In the genomic region with DNA sequence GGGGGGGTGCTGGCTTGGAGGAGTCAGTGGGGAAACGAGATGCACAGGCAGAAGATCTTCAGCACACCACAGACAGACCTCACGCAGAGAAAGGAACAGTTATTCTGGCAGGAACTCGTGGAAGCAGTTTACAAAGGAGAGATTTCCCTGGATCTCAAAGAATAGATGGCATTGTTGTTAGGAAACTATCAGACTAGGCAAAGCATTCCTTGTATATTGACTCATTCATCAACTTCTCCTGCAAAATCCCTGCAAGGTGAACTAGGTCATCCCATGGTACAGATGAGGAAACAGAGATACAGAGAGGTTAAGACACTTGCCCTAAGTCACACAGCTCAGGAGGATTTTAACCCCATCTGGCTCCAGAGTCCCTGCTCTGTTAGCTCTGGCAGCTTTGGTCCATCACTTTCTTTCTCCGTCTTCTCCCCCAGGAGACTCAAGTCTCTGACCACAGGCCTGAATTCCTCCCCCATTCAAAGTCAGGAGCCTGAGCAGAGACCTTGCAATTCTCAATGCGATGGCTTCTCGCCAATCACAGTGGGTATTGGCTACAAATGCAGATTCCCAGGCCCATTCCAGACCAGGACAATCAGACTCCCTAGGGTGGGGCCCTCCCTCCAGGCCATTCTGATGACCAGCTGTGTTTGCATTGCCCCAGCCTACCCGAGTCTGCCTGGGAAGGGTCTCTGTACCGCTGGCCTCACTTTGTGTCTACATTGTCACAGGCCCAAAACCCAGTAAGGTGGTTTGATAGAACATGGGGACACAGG, we compare ENCODE assay signal across 2 cellular contexts.
TF ChIP-seq lines count a peak whose summit lies in the region.

No MANE protein-coding gene starts in this region.

TF ChIP-seq in K562, 482 proteins besides CTCF, POLR2A, EP300 and RAD21:
- TF ChIP-seq TCF7 (IDR thresholded peaks at IDR 0.05; ENCODE audit: borderline replicate concordance) (no peak), SREBF1 (IDR thresholded peaks at IDR 0.05; ENCODE audit: borderline replicate concordance, low read depth, low read length) (no peak), RBM25 (IDR thresholded peaks at IDR 0.05; ENCODE audit: low read depth, low read length, severe bottlenecking) (peak; percentile 92), ZNF57 (CRISPR knock-in tag; IDR thresholded peaks at IDR 0.05) (no peak), BCOR (IDR thresholded peaks at IDR 0.05) (peak; percentile 31; the same call in 1 of the 2 replicates), SMARCA5 (IDR thresholded peaks at IDR 0.05) (peak; percentile 21; the same call in 1 of the 2 replicates), ADNP (tag; IDR thresholded peaks at IDR 0.05) (0 out of 2 replicates have a peak, but pooled peaks have one; percentile 28), ZFP36 (IDR thresholded peaks at IDR 0.05; ENCODE audit: low read depth, low read length, partially characterized antibody) (peak; percentile 77)
- TF ChIP-seq, protein P1, sequence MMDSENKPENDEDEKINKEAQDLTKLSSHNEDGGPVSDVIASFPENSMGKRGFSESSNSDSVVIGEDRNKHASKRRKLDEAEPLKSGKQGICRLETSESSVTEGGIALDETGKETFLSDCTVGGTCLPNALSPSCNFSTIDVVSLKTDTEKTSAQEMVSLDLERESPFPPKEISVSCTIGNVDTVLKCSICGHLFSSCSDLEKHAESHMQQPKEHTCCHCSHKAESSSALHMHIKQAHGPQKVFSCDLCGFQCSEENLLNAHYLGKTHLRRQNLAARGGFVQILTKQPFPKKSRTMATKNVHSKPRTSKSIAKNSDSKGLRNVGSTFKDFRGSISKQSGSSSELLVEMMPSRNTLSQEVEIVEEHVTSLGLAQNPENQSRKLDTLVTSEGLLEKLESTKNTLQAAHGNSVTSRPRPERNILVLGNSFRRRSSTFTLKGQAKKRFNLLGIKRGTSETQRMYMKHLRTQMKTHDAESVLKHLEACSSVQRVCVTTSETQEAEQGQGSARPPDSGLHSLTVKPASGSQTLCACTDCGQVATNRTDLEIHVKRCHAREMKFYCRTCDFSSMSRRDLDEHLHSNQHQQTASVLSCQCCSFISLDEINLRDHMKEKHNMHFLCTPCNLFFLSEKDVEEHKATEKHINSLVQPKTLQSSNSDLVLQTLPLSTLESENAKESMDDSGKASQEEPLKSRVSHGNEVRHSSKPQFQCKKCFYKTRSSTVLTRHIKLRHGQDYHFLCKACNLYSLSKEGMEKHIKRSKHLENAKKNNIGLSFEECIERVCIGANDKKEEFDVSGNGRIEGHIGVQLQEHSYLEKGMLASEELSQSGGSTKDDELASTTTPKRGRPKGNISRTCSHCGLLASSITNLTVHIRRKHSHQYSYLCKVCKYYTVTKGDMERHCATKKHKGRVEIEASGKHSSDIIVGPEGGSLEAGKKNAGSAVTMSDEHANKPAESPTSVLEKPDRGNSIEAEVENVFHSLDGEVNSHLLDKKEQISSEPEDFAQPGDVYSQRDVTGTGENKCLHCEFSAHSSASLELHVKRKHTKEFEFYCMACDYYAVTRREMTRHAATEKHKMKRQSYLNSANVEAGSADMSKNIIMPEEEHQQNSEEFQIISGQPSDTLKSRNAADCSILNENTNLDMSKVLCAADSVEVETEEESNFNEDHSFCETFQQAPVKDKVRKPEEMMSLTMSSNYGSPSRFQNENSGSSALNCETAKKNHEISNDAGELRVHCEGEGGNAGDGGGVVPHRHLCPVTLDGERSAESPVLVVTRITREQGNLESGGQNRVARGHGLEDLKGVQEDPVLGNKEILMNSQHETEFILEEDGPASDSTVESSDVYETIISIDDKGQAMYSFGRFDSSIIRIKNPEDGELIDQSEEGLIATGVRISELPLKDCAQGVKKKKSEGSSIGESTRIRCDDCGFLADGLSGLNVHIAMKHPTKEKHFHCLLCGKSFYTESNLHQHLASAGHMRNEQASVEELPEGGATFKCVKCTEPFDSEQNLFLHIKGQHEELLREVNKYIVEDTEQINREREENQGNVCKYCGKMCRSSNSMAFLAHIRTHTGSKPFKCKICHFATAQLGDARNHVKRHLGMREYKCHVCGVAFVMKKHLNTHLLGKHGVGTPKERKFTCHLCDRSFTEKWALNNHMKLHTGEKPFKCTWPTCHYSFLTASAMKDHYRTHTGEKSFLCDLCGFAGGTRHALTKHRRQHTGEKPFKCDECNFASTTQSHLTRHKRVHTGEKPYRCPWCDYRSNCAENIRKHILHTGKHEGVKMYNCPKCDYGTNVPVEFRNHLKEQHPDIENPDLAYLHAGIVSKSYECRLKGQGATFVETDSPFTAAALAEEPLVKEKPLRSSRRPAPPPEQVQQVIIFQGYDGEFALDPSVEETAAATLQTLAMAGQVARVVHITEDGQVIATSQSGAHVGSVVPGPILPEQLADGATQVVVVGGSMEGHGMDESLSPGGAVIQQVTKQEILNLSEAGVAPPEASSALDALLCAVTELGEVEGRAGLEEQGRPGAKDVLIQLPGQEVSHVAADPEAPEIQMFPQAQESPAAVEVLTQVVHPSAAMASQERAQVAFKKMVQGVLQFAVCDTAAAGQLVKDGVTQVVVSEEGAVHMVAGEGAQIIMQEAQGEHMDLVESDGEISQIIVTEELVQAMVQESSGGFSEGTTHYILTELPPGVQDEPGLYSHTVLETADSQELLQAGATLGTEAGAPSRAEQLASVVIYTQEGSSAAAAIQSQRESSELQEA (IDR thresholded peaks at IDR 0.05; ENCODE audit: low read depth) = no peak
- TF ChIP-seq, protein P2, sequence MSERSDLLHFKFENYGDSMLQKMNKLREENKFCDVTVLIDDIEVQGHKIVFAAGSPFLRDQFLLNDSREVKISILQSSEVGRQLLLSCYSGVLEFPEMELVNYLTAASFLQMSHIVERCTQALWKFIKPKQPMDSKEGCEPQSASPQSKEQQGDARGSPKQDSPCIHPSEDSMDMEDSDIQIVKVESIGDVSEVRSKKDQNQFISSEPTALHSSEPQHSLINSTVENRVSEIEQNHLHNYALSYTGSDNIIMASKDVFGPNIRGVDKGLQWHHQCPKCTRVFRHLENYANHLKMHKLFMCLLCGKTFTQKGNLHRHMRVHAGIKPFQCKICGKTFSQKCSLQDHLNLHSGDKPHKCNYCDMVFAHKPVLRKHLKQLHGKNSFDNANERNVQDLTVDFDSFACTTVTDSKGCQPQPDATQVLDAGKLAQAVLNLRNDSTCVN (CRISPR knock-in tag; IDR thresholded peaks at IDR 0.05) = no peak

TF ChIP-seq in GM12891, 5 proteins besides CTCF, POLR2A, EP300 and RAD21:
- TF ChIP-seq POU2F2 (IDR thresholded peaks at IDR 0.05; ENCODE audit: low read depth, low read length) (no peak), POLR2AphosphoS5 (IDR thresholded peaks at IDR 0.05; ENCODE audit: low read depth, low read length) (no peak), SPI1 (IDR thresholded peaks at IDR 0.05; ENCODE audit: low read depth, low read length) (no peak), PAX5 (IDR thresholded peaks at IDR 0.05; ENCODE audit: insufficient read depth, low read length, severe bottlenecking) (no peak), TAF1 (IDR thresholded peaks at IDR 0.05; ENCODE audit: low read depth, low read length) (no peak)
